17 cellular contexts compared by ENCODE assay signal in genomic region chr11:111185259-111185658, GRCh38.
DNase-seq lines count a peak whose midpoint lies in the region; ATAC-seq and TF ChIP-seq lines count a peak whose summit lies in the region.
"Had no signal": no experiment of that assay in that cellular context is flagged by ENCODE, and none has a peak within 500 bp of the region (broad histone marks: within the 10 kb centered on the region; RNA-seq: fewer than 3 reads in every experiment).

No MANE protein-coding gene starts in this region.

- H3K36me3 ChIP-seq in skeletal muscle satellite cell (ENCODE audit: insufficient read depth, low read length): no peaks in the 10 kb centered on the region
- H3K36me3 ChIP-seq in spleen: no peaks in the 10 kb centered on the region
- H3K36me3 ChIP-seq: breast epithelium, right atrium auricular region had no signal

- DNase-seq in ELR (ENCODE audit: low read depth) (peak; percentile 24), Kasumi-1 (lab: John Stamatoyannopoulos, UW) (peak; percentile 23 to 36), fibroblast of mammary gland (ENCODE audit: low read depth) (peak; percentile 52), HT-29 (ENCODE audit: low spot score) (no peak), spleen (no peak)
- DNase-seq: activated CD8-positive, alpha-beta memory T cell treated with anti-CD3 and anti-CD28 coated beads for 24 hours; activated gamma-delta T cell treated with Interleukin-2 at 50 U/mL for 16 hours; endodermal cell; naive thymus-derived CD8-positive, alpha-beta T cell; NCI-H2029 treated with DMSO at 0.1 percent for 48 hours; stimulated activated naive CD8-positive, alpha-beta T cell treated with anti-CD3 and anti-CD28 coated beads, Interleukin-15, Interleukin-2, amounts not matched to agents 100 U/mL and 50 U/mL, for 24 hours had no signal

- WGBS in spleen, 5 donors: 21 to 29% (median 25%) methylated on average over 2 of the region's 2 CpGs

- peak overlapping the region in 2 of 8 donors; percentile 19 to 29 for H3K27ac ChIP-seq in spleen
- H3K27ac ChIP-seq: breast epithelium, right atrium auricular region had no signal

- H3K4me2 ChIP-seq in skeletal muscle satellite cell (ENCODE audit: low read length): no peak overlapping the region

- no peak for ATAC-seq in GM18519 (IDR thresholded peaks at IDR 0.05; ENCODE audit: low FRiP score, unreplicated experiment)
- ATAC-seq: HCT116; naive thymus-derived CD8-positive, alpha-beta T cell; Right ventricle myocardium inferior; stimulated activated naive CD8-positive, alpha-beta T cell treated with anti-CD3 and anti-CD28 coated beads, Interleukin-15, Interleukin-2, amounts not matched to agents 100 U/mL and 50 U/mL, for 24 hours had no signal

- H3K9me3 ChIP-seq in skeletal muscle satellite cell (replicated peaks; ENCODE audit: low read length): no peaks in the 10 kb centered on the region
- H3K9me3 ChIP-seq in spleen: no peaks in the 10 kb centered on the region
- H3K9me3 ChIP-seq: breast epithelium had no signal

- H3K27me3 ChIP-seq in skeletal muscle satellite cell (ENCODE audit: control insufficient read depth, insufficient read depth, low read length) (no peaks in the 10 kb centered on the region), spleen (replicated peaks in 1 of 7) (no peaks in the 10 kb centered on the region)
- H3K27me3 ChIP-seq: breast epithelium, right atrium auricular region had no signal

- H3K9ac ChIP-seq in skeletal muscle satellite cell (ENCODE audit: low read depth, low read length): peak overlapping the region; percentile 25

- H3K4me3 ChIP-seq in fibroblast of mammary gland (ENCODE audit: control insufficient read depth, low read depth, low read length) (no peak overlapping the region), skeletal muscle satellite cell (ENCODE audit: low read length) (no peak overlapping the region), spleen (no peak overlapping the region)
- H3K4me3 ChIP-seq: breast epithelium, right atrium auricular region had no signal

- TF ChIP-seq POLR2A in spleen (IDR thresholded peaks at IDR 0.05): no peak

- H3K4me1 ChIP-seq in skeletal muscle satellite cell (ENCODE audit: control insufficient read depth, insufficient read depth, low read length) (peaks cover 10% of the 10 kb centered on the region), spleen (peaks cover 0 to 28% (median 12%) of the 10 kb centered on the region in 6 donors)
- H3K4me1 ChIP-seq: breast epithelium, right atrium auricular region had no signal

- TF ChIP-seq CTCF in fibroblast of mammary gland (conservative IDR thresholded peaks at IDR 0.05; ENCODE audit: control insufficient read depth, insufficient read depth, low read depth, low read length) (no peak), spleen (IDR thresholded peaks at IDR 0.05 in 8 of 11, conservative IDR thresholded peaks at IDR 0.05 in 3 of 11) (no peak)

- intact Hi-C loops in spleen (cut with DNase I; ENCODE audit: low total_unique reads): no loop called here

Comparison
In these comparisons a context has a peak if more than half of its experiments do, and no peak if none do; other contexts are left out.
1. DNase-seq: peak in ELR (single experiment), Kasumi-1 (2 of 2) and fibroblast of mammary gland (single experiment); none in HT-29 (single experiment) and spleen (single experiment).